In genomic region chr22:39205344-39206021, GRCh38 we compare ENCODE assay signal across 8 cellular contexts. TPM values are rescaled to one million over a fixed set of nuclear protein-coding genes. Genes with fewer than 3 reads are reported as not detected.
DNase-seq lines count a peak whose midpoint lies in the region; ATAC-seq and TF ChIP-seq lines count a peak whose summit lies in the region.

No MANE protein-coding gene starts in this region.

- no peaks in the 10 kb centered on the region for H3K36me3 Mint-ChIP-seq in activated naive CD4-positive, alpha-beta T cell treated with anti-CD3 and anti-CD28 coated beads for 36 hours (ENCODE audit: low read depth)
- no peaks in the 10 kb centered on the region for H3K36me3 Mint-ChIP-seq in T-cell
- H3K36me3 Mint-ChIP-seq in stimulated activated naive CD8-positive, alpha-beta T cell treated with anti-CD3 and anti-CD28 coated beads, Interleukin-15, Interleukin-2, amounts not matched to agents 100 ng/mL and 50 ng/mL, for 24 hours (ENCODE audit: low read depth): no peaks in the 10 kb centered on the region

- no peaks in the 10 kb centered on the region for H3K36me3 ChIP-seq in fibroblast of lung (ENCODE audit: control insufficient read depth, insufficient read depth, low read length)

- H4K20me1 ChIP-seq in fibroblast of lung (ENCODE audit: control insufficient read depth, extremely low read depth, insufficient read depth, low read length): no peaks in the 10 kb centered on the region

- no peaks in the 10 kb centered on the region for H3K79me2 ChIP-seq in fibroblast of lung (ENCODE audit: control insufficient read depth, insufficient read depth, low read length)

- TF ChIP-seq CTCF in fibroblast of lung (conservative IDR thresholded peaks at IDR 0.05 in 1 of 2, IDR thresholded peaks at IDR 0.05 in 1 of 2; ENCODE audit: low read depth in 1 of 2, low read length in 2 of 2): no peak

- H3K4me3 ChIP-seq in fibroblast of lung (replicated peaks in 1 of 4; ENCODE audit: control extremely low read depth in 1 of 4, insufficient read depth in 1 of 4, low read depth in 3 of 4, low read length in 4 of 4): no peak overlapping the region

- peak; percentile 72 to 87 (median 80) for ATAC-seq in T-cell (replicated peaks in 1 of 4)
- no peak for ATAC-seq in HG02759 (IDR thresholded peaks at IDR 0.05; ENCODE audit: unreplicated experiment)

- peaks cover 24% of the 10 kb centered on the region for H3K4me1 Mint-ChIP-seq in activated naive CD4-positive, alpha-beta T cell treated with anti-CD3 and anti-CD28 coated beads for 36 hours (ENCODE audit: low read depth)
- peaks cover 23 to 27% (median 24%) of the 10 kb centered on the region in 3 donors for H3K4me1 Mint-ChIP-seq in T-cell
- H3K4me1 Mint-ChIP-seq in stimulated activated naive CD8-positive, alpha-beta T cell treated with anti-CD3 and anti-CD28 coated beads, Interleukin-15, Interleukin-2, amounts not matched to agents 100 ng/mL and 50 ng/mL, for 24 hours (ENCODE audit: low read depth): peaks cover 28% of the 10 kb centered on the region

- CTCF ChIA-PET in activated naive CD4-positive, alpha-beta T cell treated with anti-CD3 and anti-CD28 coated beads for 36 hours (lab: Charles Lee): interaction anchor here (0.7 to 2.2 kb wide), 3 partner anchors 11 to 70 kb away, joined by 3 to 6 read pairs (median 5); no protein-coding TSS in a partner anchor
- CTCF ChIA-PET in T-cell (lab: Charles Lee): interaction anchor here in 1 of 2 donors (0.9 to 1.0 kb wide), 2 partner anchors 34 to 67 kb away, joined by 3 read pairs; no protein-coding TSS in a partner anchor

- no peak overlapping the region for H3K4me3 Mint-ChIP-seq in activated naive CD4-positive, alpha-beta T cell treated with anti-CD3 and anti-CD28 coated beads for 36 hours
- peak overlapping the region; percentile 13 to 41 (median 29) for H3K4me3 Mint-ChIP-seq in T-cell
- H3K4me3 Mint-ChIP-seq in stimulated activated naive CD8-positive, alpha-beta T cell treated with anti-CD3 and anti-CD28 coated beads, Interleukin-15, Interleukin-2, amounts not matched to agents 100 ng/mL and 50 ng/mL, for 24 hours: no peak overlapping the region

- intact Hi-C loops in activated naive CD4-positive, alpha-beta T cell treated with anti-CD3 and anti-CD28 coated beads for 36 hours (cut with micrococcal nuclease): no loop called here

- DNase-seq in activated naive CD4-positive, alpha-beta T cell treated with anti-CD3 and anti-CD28 coated beads for 36 hours: peak; percentile 38
- DNase-seq in activated naive CD4-positive, alpha-beta T cell treated with anti-CD3 and anti-CD28 coated beads, Interleukin-2, amount 50 U/mL, for 16 hours: no peak
- DNase-seq in T-cell: peak in 31 of 34 experiments; percentile 7 to 68 (median 45)
- DNase-seq in fibroblast of lung (ENCODE audit: low read depth in 2 of 2): peak; percentile 57 to 67
- DNase-seq in OCI-M2 (lab: John Stamatoyannopoulos, UW; ENCODE audit: unreplicated experiment): no peak
- no peak for DNase-seq in DMS 273 (lab: John Stamatoyannopoulos, UW; ENCODE audit: unreplicated experiment)

- no peaks in the 10 kb centered on the region for H3K9me3 ChIP-seq in fibroblast of lung (ENCODE audit: control insufficient read depth, insufficient read depth, low read depth, low read length)

- no peak overlapping the region for H3K9ac ChIP-seq in fibroblast of lung (ENCODE audit: insufficient read depth, low read length)

- H3K4me1 ChIP-seq in fibroblast of lung (ENCODE audit: control insufficient read depth, extremely low read depth, insufficient read depth, low read length): peaks cover 4% of the 10 kb centered on the region

- H2AFZ ChIP-seq in fibroblast of lung (ENCODE audit: low read length): peak overlapping the region; percentile 69

- H3K9me3 Mint-ChIP-seq in activated naive CD4-positive, alpha-beta T cell treated with anti-CD3 and anti-CD28 coated beads for 36 hours: no peaks in the 10 kb centered on the region
- H3K9me3 Mint-ChIP-seq in T-cell: no peaks in the 10 kb centered on the region
- H3K9me3 Mint-ChIP-seq in stimulated activated naive CD8-positive, alpha-beta T cell treated with anti-CD3 and anti-CD28 coated beads, Interleukin-15, Interleukin-2, amounts not matched to agents 100 ng/mL and 50 ng/mL, for 24 hours: no peaks in the 10 kb centered on the region

- H3K27me3 Mint-ChIP-seq in activated naive CD4-positive, alpha-beta T cell treated with anti-CD3 and anti-CD28 coated beads for 36 hours (ENCODE audit: low read depth): no peaks in the 10 kb centered on the region
- H3K27me3 Mint-ChIP-seq in T-cell: peaks cover 3 to 4% of the 10 kb centered on the region in 2 donors
- peaks cover 10% of the 10 kb centered on the region for H3K27me3 Mint-ChIP-seq in stimulated activated naive CD8-positive, alpha-beta T cell treated with anti-CD3 and anti-CD28 coated beads, Interleukin-15, Interleukin-2, amounts not matched to agents 100 ng/mL and 50 ng/mL, for 24 hours

- peak overlapping the region; percentile 45 for H3K4me2 ChIP-seq in fibroblast of lung (ENCODE audit: extremely low read depth, insufficient read depth, low read length)

- H3K27ac Mint-ChIP-seq in activated naive CD4-positive, alpha-beta T cell treated with anti-CD3 and anti-CD28 coated beads for 36 hours: no peak overlapping the region
- peak overlapping the region; percentile 46 to 74 for H3K27ac Mint-ChIP-seq in T-cell
- H3K27ac Mint-ChIP-seq in stimulated activated naive CD8-positive, alpha-beta T cell treated with anti-CD3 and anti-CD28 coated beads, Interleukin-15, Interleukin-2, amounts not matched to agents 100 ng/mL and 50 ng/mL, for 24 hours: peak overlapping the region; percentile 41

- H3K27me3 ChIP-seq in fibroblast of lung (ENCODE audit: control insufficient read depth, insufficient read depth, low read length): no peaks in the 10 kb centered on the region

- POLR2A ChIA-PET in T-cell (lab: Charles Lee): interaction anchor here (0.6 to 0.7 kb wide), 6 partner anchors 31 to 1196 kb away, joined by 3 to 8 read pairs (median 5); no protein-coding TSS in a partner anchor

- H3K27ac ChIP-seq in fibroblast of lung (ENCODE audit: insufficient read depth, low read length): peak overlapping the region; percentile 22

RNA-seq across cellular contexts. Expression of gene PDGFB, which starts 39.3 kb away (rescaled TPM):
- 1 to 10 TPM; 3.8 to 3.9 TPM for total RNA-seq in activated naive CD4-positive, alpha-beta T cell treated with anti-CD3 and anti-CD28 coated beads for 36 hours
- total RNA-seq in T-cell: 10 to 100 TPM in 2 of 5 donors, 1 to 10 TPM in 3; 2.9 to 18.3 (median 4.6) TPM
- under 0.01 TPM in 1 of 2 replicates, not detected in the other for total RNA-seq in fibroblast of lung
- polyA plus RNA-seq in fibroblast of lung: 0.03 and 0.50 TPM in 2 replicates
- polyA plus RNA-seq in fibroblast of lung (2012): 0.03 and 0.68 TPM in 2 replicates
- 1.3 TPM in 1 of 2 replicates, not detected in the other for polyA minus RNA-seq in fibroblast of lung (ENCODE audit: low replicate concordance)

RNA-seq across cellular contexts. Expression of gene CBX7, which starts 53.0 kb away (rescaled TPM):
- total RNA-seq in activated naive CD4-positive, alpha-beta T cell treated with anti-CD3 and anti-CD28 coated beads for 36 hours: 10 to 100 TPM; 20.8 to 24.1 TPM
- total RNA-seq in T-cell (100 to 1,000 TPM in 3 of 5 donors, 10 to 100 TPM in 2; 67.4 to 160 (median 149) TPM), fibroblast of lung (8.7 and 14.7 TPM in 2 replicates)
- 2.8 TPM in 2 replicates for polyA plus RNA-seq in fibroblast of lung
- polyA plus RNA-seq in fibroblast of lung (2012): 4.1 TPM in 2 replicates
- 5.1 and 7.6 TPM in 2 replicates for polyA minus RNA-seq in fibroblast of lung (ENCODE audit: low replicate concordance)

Comparison
In these comparisons a context has a peak if more than half of its experiments do, and no peak if none do; other contexts are left out.
1. DNase-seq: peak in activated naive CD4-positive, alpha-beta T cell treated with anti-CD3 and anti-CD28 coated beads for 36 hours (single experiment), T-cell (31 of 34) and fibroblast of lung (2 of 2); none in activated naive CD4-positive, alpha-beta T cell treated with anti-CD3 and anti-CD28 coated beads, Interleukin-2, amount 50 U/mL, for 16 hours (single experiment), OCI-M2 (single experiment) and DMS 273 (single experiment).
2. H3K4me3 Mint-ChIP-seq: peak in T-cell (3 of 3); none in activated naive CD4-positive, alpha-beta T cell treated with anti-CD3 and anti-CD28 coated beads for 36 hours (single experiment) and stimulated activated naive CD8-positive, alpha-beta T cell treated with anti-CD3 and anti-CD28 coated beads, Interleukin-15, Interleukin-2, amounts not matched to agents 100 ng/mL and 50 ng/mL, for 24 hours (single experiment).